Comparison of ENCODE assay signal across 9 cellular contexts in genomic region chr22:41237036-41237706, GRCh38. TPM values are rescaled to one million over a fixed set of nuclear protein-coding genes. Genes with fewer than 3 reads are reported as not detected.
A peak's percentile ranks its signal among the peaks of the same experiment; 100 is the strongest.
DNase-seq lines count a peak whose midpoint lies in the region; ATAC-seq and TF ChIP-seq lines count a peak whose summit lies in the region.
"Had no signal": no experiment of that assay in that cellular context is flagged by ENCODE, and none has a peak within 500 bp of the region (broad histone marks: within the 10 kb centered on the region; RNA-seq: fewer than 3 reads in every experiment).

No MANE protein-coding gene starts in this region.

- no peaks in the 10 kb centered on the region; the same call in 1 of the 2 replicates for H3F3A ChIP-seq in SU-DHL-6 (ENCODE audit: insufficient read depth)

- H3K27me3 ChIP-seq in SU-DHL-6 (ENCODE audit: low read length): no peaks in the 10 kb centered on the region

- no peaks in the 10 kb centered on the region for H3K79me2 ChIP-seq in SU-DHL-6 (ENCODE audit: insufficient read depth, low read length)

- TF ChIP-seq CTCF in GM12875 (IDR thresholded peaks at IDR 0.05; ENCODE audit: borderline replicate concordance, insufficient read depth, low read depth, low read length) (no peak), SU-DHL-6 (IDR thresholded peaks at IDR 0.05; ENCODE audit: insufficient read depth, low read length, poor library complexity, severe bottlenecking) (no peak), fibroblast of villous mesenchyme (IDR thresholded peaks at IDR 0.05; ENCODE audit: insufficient read depth, low read depth, low read length) (no peak)

- no peaks in the 10 kb centered on the region for H3K36me3 ChIP-seq in SU-DHL-6 (ENCODE audit: low read length)

- DNase-seq in fibroblast of villous mesenchyme (ENCODE audit: low read depth) (no peak), skeletal muscle cell (ENCODE audit: low read depth) (no peak), ACHN (no peak)
- no peak for DNase-seq in stimulated activated CD4-positive, alpha-beta T cell treated with anti-CD3 and anti-CD28 coated beads, Interleukin-1b, Interleukin-23, amount 100 ng/mL, for 48 hours
- no peak for DNase-seq in stimulated activated CD4-positive, alpha-beta T cell treated with anti-CD3 and anti-CD28 coated beads, Interleukin-4, amount 100 ng/mL, for 1 hour
- DNase-seq: NCI-H226 had no signal

- no peaks in the 10 kb centered on the region for H3K9me2 ChIP-seq in SU-DHL-6 (replicated peaks; ENCODE audit: insufficient read depth, low read length)

- no peak overlapping the region for H3K27ac ChIP-seq in SU-DHL-6 (ENCODE audit: low read depth, low read length)

- H3K9me3 ChIP-seq in SU-DHL-6 (ENCODE audit: insufficient read depth, low read length): no peaks in the 10 kb centered on the region

- peak overlapping the region; percentile 32 for H2AFZ ChIP-seq in SU-DHL-6 (ENCODE audit: low read depth, low read length, severe bottlenecking)

- H3K9ac ChIP-seq in SU-DHL-6 (ENCODE audit: low read length): peak overlapping the region; percentile 36; the same call in 1 of the 2 replicates

- peak overlapping the region; percentile 37 for H3K4me3 ChIP-seq in GM12875 (ENCODE audit: low read depth, low read length)
- no peak overlapping the region for H3K4me3 ChIP-seq in SU-DHL-6 (ENCODE audit: insufficient read depth, low read length, poor library complexity, severe bottlenecking)
- H3K4me3 ChIP-seq in fibroblast of villous mesenchyme (ENCODE audit: low read depth, low read length): peak overlapping the region; percentile 21
- H3K4me3 ChIP-seq in skeletal muscle cell (ENCODE audit: low read depth, low read length): peak overlapping the region; percentile 41

- H3K4me2 ChIP-seq in SU-DHL-6 (ENCODE audit: low read depth, low read length, poor library complexity, severe bottlenecking): peak overlapping the region; percentile 52

- no peaks in the 10 kb centered on the region for H4K20me1 ChIP-seq in SU-DHL-6 (ENCODE audit: low read depth, low read length)

- in situ Hi-C loops in ACHN (cut with HindIII; ENCODE audit: low pct_ligation_motif_present, low pct_unique_long_range_greater_than_20kb, low sequenced_read_pairs): no loop called here

- no peak for ATAC-seq in GM19467 (IDR thresholded peaks at IDR 0.05; ENCODE audit: unreplicated experiment)

RNA-seq across cellular contexts. Expression of gene CHADL, which starts 3.6 kb away (rescaled TPM):
- 0.43 and 0.64 TPM in 2 replicates for total RNA-seq in fibroblast of villous mesenchyme

RNA-seq across cellular contexts. Expression of gene L3MBTL2, which starts 32.1 kb away (rescaled TPM):
- total RNA-seq in fibroblast of villous mesenchyme: 23.2 and 32.0 TPM in 2 replicates

RNA-seq across cellular contexts. Expression of gene RANGAP1, which starts 48.8 kb away (rescaled TPM):
- total RNA-seq in fibroblast of villous mesenchyme: 60.2 and 95.9 TPM in 2 replicates
